8 cellular contexts compared by ENCODE assay signal in the genomic region with DNA sequence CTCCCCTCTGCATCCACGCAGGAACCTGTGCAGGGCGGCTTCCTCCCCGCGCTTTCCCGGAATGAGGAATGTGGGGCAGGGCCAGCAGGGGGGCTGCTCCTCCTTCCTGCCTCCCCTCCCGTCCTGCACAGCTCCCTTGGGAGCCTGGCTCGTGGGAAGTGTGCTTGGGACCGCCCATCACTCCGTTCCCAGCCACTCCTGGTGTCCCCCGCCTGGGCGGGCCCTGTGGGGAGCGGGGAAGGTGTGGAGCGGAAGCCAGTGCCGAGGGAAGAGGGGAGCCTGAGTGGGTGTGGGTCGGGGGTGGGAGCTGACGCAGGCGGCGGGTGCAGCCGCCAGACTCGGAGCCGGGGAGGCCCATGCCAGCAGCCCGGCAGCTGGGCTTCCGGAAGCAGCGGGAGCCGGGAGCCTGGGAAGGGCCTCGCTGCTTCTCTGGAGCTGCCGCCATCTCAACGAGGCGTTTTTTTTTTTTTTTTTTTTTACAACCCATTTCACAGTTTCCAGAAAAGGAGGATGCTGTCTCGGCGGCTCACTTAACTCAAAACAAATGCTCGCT. TPM values are rescaled to one million over a fixed set of nuclear protein-coding genes. Genes with fewer than 3 reads are reported as not detected.
DNase-seq lines count a peak whose midpoint lies in the region; ATAC-seq and TF ChIP-seq lines count a peak whose summit lies in the region.

No MANE protein-coding gene starts in this region.

- DNase-seq in AG20443 (ENCODE audit: low spot score), result peak; percentile 76
- DNase-seq in NCI-H128 (lab: John Stamatoyannopoulos, UW; ENCODE audit: unreplicated experiment), result peak; percentile 71
- DNase-seq in astrocyte of the cerebellum (ENCODE audit: low read depth), result peak; percentile 49
- DNase-seq in activated naive CD4-positive, alpha-beta T cell treated with anti-CD3 and anti-CD28 coated beads for 36 hours, result no peak
- DNase-seq in activated naive CD4-positive, alpha-beta T cell (lab: John Stamatoyannopoulos, UW), result no peak

- H3K4me3 Mint-ChIP-seq in activated naive CD4-positive, alpha-beta T cell treated with anti-CD3 and anti-CD28 coated beads for 36 hours, result no peak overlapping the region

- no peak for ATAC-seq in GM18868 (IDR thresholded peaks at IDR 0.05; ENCODE audit: unreplicated experiment)

- H3K36me3 ChIP-seq in iPS-18a (ENCODE audit: control insufficient read depth, low read depth, low read length), result no peaks in the 10 kb centered on the region
- no peaks in the 10 kb centered on the region for H3K36me3 ChIP-seq in stomach smooth muscle (ENCODE audit: control insufficient read depth in 2 of 2, insufficient read depth in 2 of 2, low read length in 2 of 2)

- in situ Hi-C loops in astrocyte of the cerebellum (cut with HindIII; ENCODE audit: low sequenced_read_pairs), result no loop called here

- H3K27ac Mint-ChIP-seq in activated naive CD4-positive, alpha-beta T cell treated with anti-CD3 and anti-CD28 coated beads for 36 hours, result no peak overlapping the region

- CTCF ChIA-PET in activated naive CD4-positive, alpha-beta T cell treated with anti-CD3 and anti-CD28 coated beads for 36 hours (lab: Charles Lee), result no interaction called here

- H3K9ac ChIP-seq in iPS-18a (ENCODE audit: low read length) (no peak overlapping the region), stomach smooth muscle (ENCODE audit: low read length in 2 of 2) (peak overlapping the region; percentile 45 to 64)

- H3K4me1 ChIP-seq in iPS-18a (ENCODE audit: control insufficient read depth, low read depth, low read length), result peaks cover 10% of the 10 kb centered on the region
- H3K4me1 ChIP-seq in stomach smooth muscle (ENCODE audit: control insufficient read depth, insufficient read depth, low read length), result peaks cover 80% of the 10 kb centered on the region

- no peaks in the 10 kb centered on the region for H3K27me3 ChIP-seq in iPS-18a (ENCODE audit: control insufficient read depth, insufficient read depth, low read length)
- H3K27me3 ChIP-seq in stomach smooth muscle (ENCODE audit: control insufficient read depth in 1 of 2, insufficient read depth in 2 of 2, low read length in 2 of 2), result no peaks in the 10 kb centered on the region

- intact Hi-C loops in activated naive CD4-positive, alpha-beta T cell treated with anti-CD3 and anti-CD28 coated beads for 36 hours (cut with micrococcal nuclease), result no loop called here

- H3K4me1 Mint-ChIP-seq in activated naive CD4-positive, alpha-beta T cell treated with anti-CD3 and anti-CD28 coated beads for 36 hours (ENCODE audit: low read depth), result no peaks in the 10 kb centered on the region

- H3K4me3 ChIP-seq in astrocyte of the cerebellum (ENCODE audit: low read depth, low read length) (no peak overlapping the region), iPS-18a (ENCODE audit: low read length) (peak overlapping the region; percentile 40), stomach smooth muscle (ENCODE audit: low read length in 2 of 2) (peak overlapping the region; percentile 1 to 71)

- TF ChIP-seq CTCF in astrocyte of the cerebellum (IDR thresholded peaks at IDR 0.05; ENCODE audit: low read depth, low read length, missing control alignments), result no peak

- H3K27me3 Mint-ChIP-seq in activated naive CD4-positive, alpha-beta T cell treated with anti-CD3 and anti-CD28 coated beads for 36 hours (ENCODE audit: low read depth), result no peaks in the 10 kb centered on the region

- no peaks in the 10 kb centered on the region for H3K36me3 Mint-ChIP-seq in activated naive CD4-positive, alpha-beta T cell treated with anti-CD3 and anti-CD28 coated beads for 36 hours (ENCODE audit: low read depth)

- H3K9me3 Mint-ChIP-seq in activated naive CD4-positive, alpha-beta T cell treated with anti-CD3 and anti-CD28 coated beads for 36 hours, result no peaks in the 10 kb centered on the region

- H3K27ac ChIP-seq in iPS-18a (ENCODE audit: low read length), result no peak overlapping the region
- peak overlapping the region; percentile 92 for H3K27ac ChIP-seq in stomach smooth muscle (ENCODE audit: low read length)

- H3K9me3 ChIP-seq in iPS-18a (ENCODE audit: control insufficient read depth, low read depth, low read length), result no peaks in the 10 kb centered on the region
- H3K9me3 ChIP-seq in stomach smooth muscle (ENCODE audit: control insufficient read depth in 2 of 2, low read length in 2 of 2), result no peaks in the 10 kb centered on the region

RNA-seq across cellular contexts. Expression of gene BAHCC1, which starts 24.2 kb away (rescaled TPM):
- total RNA-seq in activated naive CD4-positive, alpha-beta T cell treated with anti-CD3 and anti-CD28 coated beads for 36 hours, result under 1 TPM in 1 of 2 experiments, not detected in 1; 0.02 TPM

Comparison
In these comparisons a context has a peak if more than half of its experiments do, and no peak if none do; other contexts are left out.
1. DNase-seq: peak in AG20443 (single experiment), NCI-H128 (single experiment) and astrocyte of the cerebellum (single experiment); none in activated naive CD4-positive, alpha-beta T cell treated with anti-CD3 and anti-CD28 coated beads for 36 hours (single experiment) and activated naive CD4-positive, alpha-beta T cell (0 of 4).